In the genomic region with DNA sequence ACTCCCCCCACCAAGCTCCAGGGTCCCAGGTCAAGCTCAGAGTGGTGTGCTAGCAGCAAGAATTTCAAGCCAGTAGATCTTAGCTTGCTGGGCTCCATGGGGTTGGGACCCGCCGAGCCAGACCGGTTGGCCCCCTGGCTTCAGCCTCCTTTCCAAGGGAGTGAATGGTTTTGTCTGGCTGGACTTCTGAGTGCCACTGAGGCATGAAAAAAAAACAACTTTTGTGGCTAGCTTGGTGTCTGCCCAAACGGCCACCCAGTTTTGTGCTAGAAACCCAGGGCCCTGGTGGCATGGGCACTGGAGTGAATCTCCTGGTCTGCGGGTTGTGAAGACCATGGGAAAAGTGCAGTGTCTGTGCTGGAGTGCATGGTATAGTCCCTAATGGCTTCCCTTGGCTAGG, we compare ENCODE assay signal across 1 cellular context.
TF ChIP-seq lines count a peak whose summit lies in the region.

No MANE protein-coding gene starts in this region.

TF ChIP-seq in WTC11, 78 proteins besides CTCF, POLR2A, EP300 and RAD21 (continued from another document):
- TF ChIP-seq, protein P1, sequence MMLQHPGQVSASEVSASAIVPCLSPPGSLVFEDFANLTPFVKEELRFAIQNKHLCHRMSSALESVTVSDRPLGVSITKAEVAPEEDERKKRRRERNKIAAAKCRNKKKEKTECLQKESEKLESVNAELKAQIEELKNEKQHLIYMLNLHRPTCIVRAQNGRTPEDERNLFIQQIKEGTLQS (CRISPR knock-in tag; conservative IDR thresholded peaks at IDR 0.05): no peak
